ENCODE assay signal across 1 cellular context in the genomic region with DNA sequence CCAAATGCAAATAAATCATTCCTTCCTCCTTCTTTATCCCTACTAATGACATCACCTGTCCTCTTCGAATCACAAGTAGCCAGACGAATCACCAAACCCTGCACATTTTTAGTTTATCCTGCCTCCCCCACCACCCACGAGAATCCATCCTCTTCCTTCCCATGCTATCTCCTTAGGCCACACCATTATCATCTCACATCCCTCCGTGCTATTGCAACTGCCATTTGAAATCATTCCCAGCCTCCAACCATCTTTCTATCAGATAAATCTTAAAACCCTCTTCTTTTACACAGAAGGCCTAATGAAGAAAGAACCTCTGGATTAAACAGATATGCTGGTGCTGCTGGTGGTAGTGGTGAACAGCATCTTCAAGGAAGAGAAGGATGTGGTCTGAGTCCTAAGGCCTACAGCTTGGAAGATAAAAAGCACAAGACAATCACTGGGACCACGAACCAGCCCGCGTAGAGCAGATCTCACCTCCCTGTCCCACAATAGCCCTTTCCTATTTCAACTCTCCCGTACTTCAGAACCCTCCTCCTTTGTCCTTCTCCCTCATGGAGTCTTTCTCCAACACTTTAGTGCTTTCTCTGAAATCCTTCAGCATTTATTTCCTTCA.
TF ChIP-seq lines count a peak whose summit lies in the region.

No MANE protein-coding gene starts in this region.

TF ChIP-seq in K562, 482 proteins besides CTCF, POLR2A, EP300 and RAD21 (continued from another document and continues in another):
- TF ChIP-seq E2F8 (IDR thresholded peaks at IDR 0.05; ENCODE audit: low read depth, partially characterized antibody) (no peak), TAL1 (IDR thresholded peaks at IDR 0.05) (peak; percentile 85), TAF7 (tag; IDR thresholded peaks at IDR 0.05) (no peak), MXD1 (CRISPR knock-in tag; IDR thresholded peaks at IDR 0.05; ENCODE audit: borderline replicate concordance, poor library complexity, severe bottlenecking) (no peak), RBM25 (IDR thresholded peaks at IDR 0.05; ENCODE audit: low read depth, low read length, severe bottlenecking) (peak; percentile 48), CTBP1 (IDR thresholded peaks at IDR 0.05; ENCODE audit: borderline replicate concordance) (peak; percentile 70; the same call in 1 of the 2 replicates), SP2 (IDR thresholded peaks at IDR 0.05; ENCODE audit: extremely low read depth, low read depth, low read length, poor library complexity, severe bottlenecking) (no peak), HDAC1 (IDR thresholded peaks at IDR 0.05) (peak in 1 of 2 experiments; percentile 75; a peak in 2 of 4 replicates), NELFE (IDR thresholded peaks at IDR 0.05; ENCODE audit: insufficient read depth, insufficient read length) (no peak), CSDE1 (IDR thresholded peaks at IDR 0.05) (no peak), ZNF79 (CRISPR knock-in tag; IDR thresholded peaks at IDR 0.05; ENCODE audit: low read depth) (no peak), STAT5A (IDR thresholded peaks at IDR 0.05; ENCODE audit: borderline replicate concordance, low read length) (peak; percentile 71), ELK1 (CRISPR knock-in tag; IDR thresholded peaks at IDR 0.05) (no peak), BRF1 (IDR thresholded peaks at IDR 0.05; ENCODE audit: borderline replicate concordance, extremely low read depth, insufficient read length) (no peak), NCOR1 (IDR thresholded peaks at IDR 0.05) (peak; percentile 94), ETV6 (IDR thresholded peaks at IDR 0.05; ENCODE audit: borderline replicate concordance in 1 of 2, low read depth in 2 of 2, low read length in 1 of 2) (0 out of 4 replicates have a peak, but pooled peaks of 1 of the 2 experiments have one; percentile 39), ETV6 (CRISPR knock-in tag; IDR thresholded peaks at IDR 0.05; ENCODE audit: borderline replicate concordance) (no peak), ZNF408 (CRISPR knock-in tag; IDR thresholded peaks at IDR 0.05; ENCODE audit: low read depth) (no peak), FOXM1 (IDR thresholded peaks at IDR 0.05; ENCODE audit: low read depth) (peak; percentile 69), FOXM1 (CRISPR knock-in tag; IDR thresholded peaks at IDR 0.05; ENCODE audit: low read depth) (no peak), SIX5 (IDR thresholded peaks at IDR 0.05; ENCODE audit: borderline replicate concordance in 1 of 2, insufficient read depth in 1 of 2, low read depth in 1 of 2, low read length in 2 of 2) (no peak), MLLT1 (IDR thresholded peaks at IDR 0.05) (no peak), ZNF12 (CRISPR knock-in tag; IDR thresholded peaks at IDR 0.05) (no peak), CCAR2 (IDR thresholded peaks at IDR 0.05; ENCODE audit: low read depth, low read length) (no peak), ZNF586 (CRISPR knock-in tag; conservative IDR thresholded peaks at IDR 0.05) (no peak)
- TF ChIP-seq, protein P1, sequence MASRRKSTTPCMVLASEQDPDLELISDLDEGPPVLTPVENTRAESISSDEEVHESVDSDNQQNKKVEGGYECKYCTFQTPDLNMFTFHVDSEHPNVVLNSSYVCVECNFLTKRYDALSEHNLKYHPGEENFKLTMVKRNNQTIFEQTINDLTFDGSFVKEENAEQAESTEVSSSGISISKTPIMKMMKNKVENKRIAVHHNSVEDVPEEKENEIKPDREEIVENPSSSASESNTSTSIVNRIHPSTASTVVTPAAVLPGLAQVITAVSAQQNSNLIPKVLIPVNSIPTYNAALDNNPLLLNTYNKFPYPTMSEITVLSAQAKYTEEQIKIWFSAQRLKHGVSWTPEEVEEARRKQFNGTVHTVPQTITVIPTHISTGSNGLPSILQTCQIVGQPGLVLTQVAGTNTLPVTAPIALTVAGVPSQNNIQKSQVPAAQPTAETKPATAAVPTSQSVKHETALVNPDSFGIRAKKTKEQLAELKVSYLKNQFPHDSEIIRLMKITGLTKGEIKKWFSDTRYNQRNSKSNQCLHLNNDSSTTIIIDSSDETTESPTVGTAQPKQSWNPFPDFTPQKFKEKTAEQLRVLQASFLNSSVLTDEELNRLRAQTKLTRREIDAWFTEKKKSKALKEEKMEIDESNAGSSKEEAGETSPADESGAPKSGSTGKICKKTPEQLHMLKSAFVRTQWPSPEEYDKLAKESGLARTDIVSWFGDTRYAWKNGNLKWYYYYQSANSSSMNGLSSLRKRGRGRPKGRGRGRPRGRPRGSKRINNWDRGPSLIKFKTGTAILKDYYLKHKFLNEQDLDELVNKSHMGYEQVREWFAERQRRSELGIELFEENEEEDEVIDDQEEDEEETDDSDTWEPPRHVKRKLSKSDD (conservative IDR thresholded peaks at IDR 0.05; ENCODE audit: low read length) = no peak
- TF ChIP-seq, protein P2, sequence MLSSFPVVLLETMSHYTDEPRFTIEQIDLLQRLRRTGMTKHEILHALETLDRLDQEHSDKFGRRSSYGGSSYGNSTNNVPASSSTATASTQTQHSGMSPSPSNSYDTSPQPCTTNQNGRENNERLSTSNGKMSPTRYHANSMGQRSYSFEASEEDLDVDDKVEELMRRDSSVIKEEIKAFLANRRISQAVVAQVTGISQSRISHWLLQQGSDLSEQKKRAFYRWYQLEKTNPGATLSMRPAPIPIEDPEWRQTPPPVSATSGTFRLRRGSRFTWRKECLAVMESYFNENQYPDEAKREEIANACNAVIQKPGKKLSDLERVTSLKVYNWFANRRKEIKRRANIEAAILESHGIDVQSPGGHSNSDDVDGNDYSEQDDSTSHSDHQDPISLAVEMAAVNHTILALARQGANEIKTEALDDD (IDR thresholded peaks at IDR 0.05) = peak; percentile 31; the same call in 1 of the 2 replicates
- TF ChIP-seq, protein P3, sequence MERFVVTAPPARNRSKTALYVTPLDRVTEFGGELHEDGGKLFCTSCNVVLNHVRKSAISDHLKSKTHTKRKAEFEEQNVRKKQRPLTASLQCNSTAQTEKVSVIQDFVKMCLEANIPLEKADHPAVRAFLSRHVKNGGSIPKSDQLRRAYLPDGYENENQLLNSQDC (CRISPR knock-in tag; IDR thresholded peaks at IDR 0.05) = no peak
- TF ChIP-seq, protein P4, sequence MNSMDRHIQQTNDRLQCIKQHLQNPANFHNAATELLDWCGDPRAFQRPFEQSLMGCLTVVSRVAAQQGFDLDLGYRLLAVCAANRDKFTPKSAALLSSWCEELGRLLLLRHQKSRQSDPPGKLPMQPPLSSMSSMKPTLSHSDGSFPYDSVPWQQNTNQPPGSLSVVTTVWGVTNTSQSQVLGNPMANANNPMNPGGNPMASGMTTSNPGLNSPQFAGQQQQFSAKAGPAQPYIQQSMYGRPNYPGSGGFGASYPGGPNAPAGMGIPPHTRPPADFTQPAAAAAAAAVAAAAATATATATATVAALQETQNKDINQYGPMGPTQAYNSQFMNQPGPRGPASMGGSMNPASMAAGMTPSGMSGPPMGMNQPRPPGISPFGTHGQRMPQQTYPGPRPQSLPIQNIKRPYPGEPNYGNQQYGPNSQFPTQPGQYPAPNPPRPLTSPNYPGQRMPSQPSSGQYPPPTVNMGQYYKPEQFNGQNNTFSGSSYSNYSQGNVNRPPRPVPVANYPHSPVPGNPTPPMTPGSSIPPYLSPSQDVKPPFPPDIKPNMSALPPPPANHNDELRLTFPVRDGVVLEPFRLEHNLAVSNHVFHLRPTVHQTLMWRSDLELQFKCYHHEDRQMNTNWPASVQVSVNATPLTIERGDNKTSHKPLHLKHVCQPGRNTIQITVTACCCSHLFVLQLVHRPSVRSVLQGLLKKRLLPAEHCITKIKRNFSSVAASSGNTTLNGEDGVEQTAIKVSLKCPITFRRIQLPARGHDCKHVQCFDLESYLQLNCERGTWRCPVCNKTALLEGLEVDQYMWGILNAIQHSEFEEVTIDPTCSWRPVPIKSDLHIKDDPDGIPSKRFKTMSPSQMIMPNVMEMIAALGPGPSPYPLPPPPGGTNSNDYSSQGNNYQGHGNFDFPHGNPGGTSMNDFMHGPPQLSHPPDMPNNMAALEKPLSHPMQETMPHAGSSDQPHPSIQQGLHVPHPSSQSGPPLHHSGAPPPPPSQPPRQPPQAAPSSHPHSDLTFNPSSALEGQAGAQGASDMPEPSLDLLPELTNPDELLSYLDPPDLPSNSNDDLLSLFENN (IDR thresholded peaks at IDR 0.05; ENCODE audit: low read depth in 2 of 2, low read length in 2 of 2) = 0 out of 4 replicates have a peak, but pooled peaks of 1 of the 2 experiments have one; percentile 20
- TF ChIP-seq, protein P5, sequence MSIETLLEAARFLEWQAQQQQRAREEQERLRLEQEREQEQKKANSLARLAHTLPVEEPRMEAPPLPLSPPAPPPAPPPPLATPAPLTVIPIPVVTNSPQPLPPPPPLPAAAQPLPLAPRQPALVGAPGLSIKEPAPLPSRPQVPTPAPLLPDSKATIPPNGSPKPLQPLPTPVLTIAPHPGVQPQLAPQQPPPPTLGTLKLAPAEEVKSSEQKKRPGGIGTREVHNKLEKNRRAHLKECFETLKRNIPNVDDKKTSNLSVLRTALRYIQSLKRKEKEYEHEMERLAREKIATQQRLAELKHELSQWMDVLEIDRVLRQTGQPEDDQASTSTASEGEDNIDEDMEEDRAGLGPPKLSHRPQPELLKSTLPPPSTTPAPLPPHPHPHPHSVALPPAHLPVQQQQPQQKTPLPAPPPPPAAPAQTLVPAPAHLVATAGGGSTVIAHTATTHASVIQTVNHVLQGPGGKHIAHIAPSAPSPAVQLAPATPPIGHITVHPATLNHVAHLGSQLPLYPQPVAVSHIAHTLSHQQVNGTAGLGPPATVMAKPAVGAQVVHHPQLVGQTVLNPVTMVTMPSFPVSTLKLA (conservative IDR thresholded peaks at IDR 0.05) = peak in 1 of 2 experiments; percentile 53; a peak in 1 of 4 replicates
- TF ChIP-seq, protein P6, sequence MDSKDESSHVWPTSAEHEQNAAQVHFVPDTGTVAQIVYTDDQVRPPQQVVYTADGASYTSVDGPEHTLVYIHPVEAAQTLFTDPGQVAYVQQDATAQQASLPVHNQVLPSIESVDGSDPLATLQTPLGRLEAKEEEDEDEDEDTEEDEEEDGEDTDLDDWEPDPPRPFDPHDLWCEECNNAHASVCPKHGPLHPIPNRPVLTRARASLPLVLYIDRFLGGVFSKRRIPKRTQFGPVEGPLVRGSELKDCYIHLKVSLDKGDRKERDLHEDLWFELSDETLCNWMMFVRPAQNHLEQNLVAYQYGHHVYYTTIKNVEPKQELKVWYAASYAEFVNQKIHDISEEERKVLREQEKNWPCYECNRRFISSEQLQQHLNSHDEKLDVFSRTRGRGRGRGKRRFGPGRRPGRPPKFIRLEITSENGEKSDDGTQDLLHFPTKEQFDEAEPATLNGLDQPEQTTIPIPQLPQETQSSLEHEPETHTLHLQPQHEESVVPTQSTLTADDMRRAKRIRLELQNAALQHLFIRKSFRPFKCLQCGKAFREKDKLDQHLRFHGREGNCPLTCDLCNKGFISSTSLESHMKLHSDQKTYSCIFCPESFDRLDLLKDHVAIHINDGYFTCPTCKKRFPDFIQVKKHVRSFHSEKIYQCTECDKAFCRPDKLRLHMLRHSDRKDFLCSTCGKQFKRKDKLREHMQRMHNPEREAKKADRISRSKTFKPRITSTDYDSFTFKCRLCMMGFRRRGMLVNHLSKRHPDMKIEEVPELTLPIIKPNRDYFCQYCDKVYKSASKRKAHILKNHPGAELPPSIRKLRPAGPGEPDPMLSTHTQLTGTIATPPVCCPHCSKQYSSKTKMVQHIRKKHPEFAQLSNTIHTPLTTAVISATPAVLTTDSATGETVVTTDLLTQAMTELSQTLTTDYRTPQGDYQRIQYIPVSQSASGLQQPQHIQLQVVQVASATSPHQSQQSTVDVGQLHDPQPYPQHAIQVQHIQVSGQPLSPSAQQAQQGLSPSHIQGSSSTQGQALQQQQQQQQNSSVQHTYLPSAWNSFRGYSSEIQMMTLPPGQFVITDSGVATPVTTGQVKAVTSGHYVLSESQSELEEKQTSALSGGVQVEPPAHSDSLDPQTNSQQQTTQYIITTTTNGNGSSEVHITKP (IDR thresholded peaks at IDR 0.05; ENCODE audit: partially characterized antibody) = no peak
